16 cellular contexts compared by ENCODE assay signal in genomic region chr18:24827500-24827899, GRCh38.
DNase-seq lines count a peak whose midpoint lies in the region; ATAC-seq and TF ChIP-seq lines count a peak whose summit lies in the region.
"Had no signal": no experiment of that assay in that cellular context is flagged by ENCODE, and none has a peak within 500 bp of the region (broad histone marks: within the 10 kb centered on the region; RNA-seq: fewer than 3 reads in every experiment).

No MANE protein-coding gene starts in this region.

- peak overlapping the region; percentile 65 for H3K27ac ChIP-seq in HUES48 (ENCODE audit: low read depth, low read length)
- H3K27ac ChIP-seq in A673 (ENCODE audit: low read depth, low read length, poor library complexity, severe bottlenecking), result no peak overlapping the region
- H3K27ac ChIP-seq: A549, HL-60 had no signal

- TF ChIP-seq CTCF in BJ (IDR thresholded peaks at IDR 0.05; ENCODE audit: insufficient read depth, low read depth, low read length) (peak; percentile 32; the same call in 1 of the 2 replicates), osteocyte (IDR thresholded peaks at IDR 0.05) (peak; percentile 13), A673 (conservative IDR thresholded peaks at IDR 0.05; ENCODE audit: low read depth, low read length) (no peak)

- no peak overlapping the region for H3K4me3 Mint-ChIP-seq in osteocyte (ENCODE audit: unreplicated experiment)

- BruUV-seq in A673 (replicated peaks; lab: Mats Ljungman, UMichigan), result no TSS peak

- H3K4me1 Mint-ChIP-seq in osteocyte (ENCODE audit: unreplicated experiment), result no peaks in the 10 kb centered on the region

- H3K9me3 ChIP-seq in HUES48 (ENCODE audit: control insufficient read depth, insufficient read depth, low read length), result no peaks in the 10 kb centered on the region
- H3K9me3 ChIP-seq in A673 (ENCODE audit: low read depth, low read length, poor library complexity, severe bottlenecking), result no peaks in the 10 kb centered on the region
- H3K9me3 ChIP-seq: A549 had no signal

- H3K36me3 Mint-ChIP-seq in osteocyte (ENCODE audit: unreplicated experiment), result no peaks in the 10 kb centered on the region

- POLR2A ChIA-PET in BJ (lab: Charles Lee), result no interaction called here
- POLR2A ChIA-PET in A673 (lab: Charles Lee; ENCODE audit: low non-redundant PET), result no interaction called here

- H3K9me3 Mint-ChIP-seq in osteocyte (ENCODE audit: unreplicated experiment), result no peaks in the 10 kb centered on the region

- H3K36me3 ChIP-seq in BJ (ENCODE audit: control insufficient read depth, insufficient read depth, low read length) (no peaks in the 10 kb centered on the region), HUES48 (ENCODE audit: control insufficient read depth, insufficient read depth, low read length) (no peaks in the 10 kb centered on the region), A673 (ENCODE audit: insufficient read depth, low read length, poor library complexity, severe bottlenecking) (no peaks in the 10 kb centered on the region)

- CTCF ChIA-PET in BJ (lab: Yijun Ruan, JAX), result interaction anchor here (1.0 to 1.9 kb wide), 4 partner anchors 8 to 340 kb away, joined by 3 to 5 read pairs (median 4); no protein-coding TSS in a partner anchor
- CTCF ChIA-PET in A673 (lab: Charles Lee), result no interaction called here

- DNase-seq in BJ (ENCODE audit: low read depth), result peak; percentile 27
- DNase-seq in fibroblast of gingiva (ENCODE audit: low read depth), result peak; percentile 5
- no peak for DNase-seq in osteocyte (ENCODE audit: extremely low spot score, unreplicated experiment)
- DNase-seq in A673 (ENCODE audit: low spot score), result no peak
- no peak for DNase-seq in superior temporal gyrus (ENCODE audit: extremely low spot score)
- DNase-seq: DMS 273 treated with DMSO at 0.1 percent for 48 hours, GF-D8, NCI-H1105, NCI-H2081 treated with DMSO at 0.1 percent for 48 hours had no signal

- H3K27me3 ChIP-seq in BJ (ENCODE audit: control insufficient read depth, insufficient read depth, low read length) (peaks cover 2% of the 10 kb centered on the region), HUES48 (ENCODE audit: control insufficient read depth, insufficient read depth, low read length) (no peaks in the 10 kb centered on the region), A673 (replicated peaks; ENCODE audit: insufficient read depth, low read depth, low read length, poor library complexity) (peaks cover 7% of the 10 kb centered on the region)

- H3K9ac ChIP-seq in HUES48 (ENCODE audit: low read depth, low read length), result no peak overlapping the region

- intact Hi-C loops in A673 (cut with micrococcal nuclease; ENCODE audit: unreplicated experiment), result no loop called here

- peaks cover 48% of the 10 kb centered on the region for H3K4me1 ChIP-seq in HUES48 (ENCODE audit: control insufficient read depth, insufficient read depth, low read length)
- no peaks in the 10 kb centered on the region for H3K4me1 ChIP-seq in A673 (ENCODE audit: insufficient read depth, low read length, poor library complexity, severe bottlenecking)
- H3K4me1 ChIP-seq: A549 had no signal

- H3K27ac Mint-ChIP-seq in osteocyte (ENCODE audit: unreplicated experiment), result no peak overlapping the region

- no peak for ATAC-seq in GM18867 (IDR thresholded peaks at IDR 0.05; ENCODE audit: unreplicated experiment)
- ATAC-seq: A549, GM12878, K562, Right ventricle myocardium inferior had no signal

- H3K4me3 ChIP-seq in BJ (ENCODE audit: low read depth, low read length), result no peak overlapping the region
- H3K4me3 ChIP-seq in HUES48 (ENCODE audit: low read depth, low read length), result no peak overlapping the region
- H3K4me3 ChIP-seq in A673 (ENCODE audit: low read depth, low read length, poor library complexity, severe bottlenecking), result no peak overlapping the region
- H3K4me3 ChIP-seq: A549, GM12878, K562 had no signal

- H3K27me3 Mint-ChIP-seq in osteocyte (ENCODE audit: unreplicated experiment), result peaks cover 17% of the 10 kb centered on the region

Comparison
In these comparisons a context has a peak if more than half of its experiments do, and no peak if none do; other contexts are left out.
1. DNase-seq: peak in BJ (single experiment) and fibroblast of gingiva (single experiment); none in osteocyte (single experiment), A673 (single experiment) and superior temporal gyrus (single experiment).